ENCODE assay signal across 8 cellular contexts in genomic region chr1:37514350-37515184, GRCh38. TPM values are rescaled to one million over a fixed set of nuclear protein-coding genes. Genes with fewer than 3 reads are reported as not detected.
DNase-seq lines count a peak whose midpoint lies in the region; ATAC-seq and TF ChIP-seq lines count a peak whose summit lies in the region.

Gene MEAF6 (minus strand): TSS chr1:37514766. CDS start chr1:37514746, 20 bp downstream.

- H2AFZ ChIP-seq in smooth muscle cell (ENCODE audit: low read depth) = peak within 1 kb of the TSS; percentile 88

- H3F3A ChIP-seq in smooth muscle cell (ENCODE audit: low read depth) = peaks cover 10% of the 10 kb centered on the region

- H3K27ac ChIP-seq in 22Rv1 (peak within 1 kb of the TSS; percentile 64), VCaP (peak within 1 kb of the TSS; percentile 92), smooth muscle cell (ENCODE audit: low read depth) (peak within 1 kb of the TSS; percentile 76)

- peak; percentile 93 for TF ChIP-seq POLR2A in GM18505 (IDR thresholded peaks at IDR 0.05; ENCODE audit: borderline replicate concordance, extremely low read depth, insufficient read depth, insufficient read length)

- peaks cover 13% of the 10 kb centered on the region for H3K4me1 ChIP-seq in smooth muscle cell (ENCODE audit: low read depth)

- peak within 1 kb of the TSS; percentile 85 for H3K4me2 ChIP-seq in smooth muscle cell

- H3K9ac ChIP-seq in smooth muscle cell (ENCODE audit: low read depth) = peak within 1 kb of the TSS; percentile 86

- H3K9me3 ChIP-seq in smooth muscle cell (replicated peaks; ENCODE audit: low read depth) = no peaks in the 10 kb centered on the region

- peaks cover 9% of the 10 kb centered on the region for H3K36me3 ChIP-seq in smooth muscle cell (ENCODE audit: low read depth)

- TF ChIP-seq CTCF in 22Rv1 (IDR thresholded peaks at IDR 0.05) = peak; percentile 90
- peak; percentile 89 for TF ChIP-seq CTCF in VCaP (conservative IDR thresholded peaks at IDR 0.05)
- peak; percentile 81 for TF ChIP-seq CTCF in smooth muscle cell (IDR thresholded peaks at IDR 0.05; ENCODE audit: borderline replicate concordance, insufficient read depth, poor library complexity, severe bottlenecking)

- no peaks in the 10 kb centered on the region for H3K27me3 ChIP-seq in smooth muscle cell (ENCODE audit: low read depth)

- DNase-seq in NCI-H2107 (lab: John Stamatoyannopoulos, UW) (peak; percentile 66), T47D (ENCODE audit: low read depth in 1 of 2, low spot score in 1 of 2) (peak; percentile 54 to 79), iPS-NIHi11 (ENCODE audit: low spot score) (peak; percentile 93), smooth muscle cell (lab: John Stamatoyannopoulos, UW; ENCODE audit: unreplicated experiment) (peak; percentile 68)

- H3K79me2 ChIP-seq in smooth muscle cell (ENCODE audit: low read depth) = peaks cover 32% of the 10 kb centered on the region

- ATAC-seq in GM18505 (IDR thresholded peaks at IDR 0.05; ENCODE audit: unreplicated experiment) (peak; percentile 86), HG02973 (IDR thresholded peaks at IDR 0.05; ENCODE audit: unreplicated experiment) (peak; percentile 84)

- in situ Hi-C loops in T47D (cut with HindIII; ENCODE audit: low pct_unique_long_range_greater_than_20kb, low sequenced_read_pairs) = no loop called here

- H3K4me3 ChIP-seq in smooth muscle cell = peak within 1 kb of the TSS; percentile 100

- WGBS in smooth muscle cell (ENCODE audit: low lambda C conversion rate) = 1% methylated on average over 75 of the region's 100 CpGs

- H4K20me1 ChIP-seq in smooth muscle cell (ENCODE audit: low read depth) = peaks cover 20% of the 10 kb centered on the region

RNA-seq across cellular contexts. Expression of gene MEAF6, which starts in this region (rescaled TPM):
- 65.1 and 87.6 TPM in 2 replicates for total RNA-seq in smooth muscle cell
- polyA plus RNA-seq in smooth muscle cell = 58.8 and 60.7 TPM in 2 replicates

Comparison
In these comparisons a context has a peak if more than half of its experiments do, and no peak if none do; other contexts are left out.
1. Peak in every context shown above with its lines: DNase-seq, ATAC-seq, H3K4me3 ChIP-seq and H3K27ac ChIP-seq.